9 cellular contexts compared by ENCODE assay signal in the genomic region with DNA sequence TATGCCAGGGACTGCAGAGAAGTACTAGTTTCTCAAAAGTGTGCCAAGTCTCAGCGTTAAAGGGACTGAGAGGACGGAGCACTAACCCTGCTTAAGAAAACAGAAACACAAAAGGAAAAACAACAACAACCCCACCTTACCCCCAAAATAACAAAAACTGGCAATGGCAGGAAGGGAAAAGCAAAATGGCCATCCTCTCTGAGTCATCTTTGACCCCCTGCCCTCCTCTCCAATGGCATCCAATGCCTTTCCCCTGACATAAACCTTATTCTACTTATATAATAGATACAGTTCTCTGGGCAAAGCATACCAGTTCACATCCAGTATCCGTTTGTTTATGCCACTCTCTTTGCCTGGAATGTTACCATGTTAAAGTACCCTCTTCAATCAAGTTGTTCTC. TPM values are rescaled to one million over a fixed set of nuclear protein-coding genes. Genes with fewer than 3 reads are reported as not detected.
DNase-seq lines count a peak whose midpoint lies in the region; ATAC-seq and TF ChIP-seq lines count a peak whose summit lies in the region.
"Had no signal": no experiment of that assay in that cellular context is flagged by ENCODE, and none has a peak within 500 bp of the region (broad histone marks: within the 10 kb centered on the region; RNA-seq: fewer than 3 reads in every experiment).

No MANE protein-coding gene starts in this region.

- CTCF ChIA-PET in activated CD8-positive, alpha-beta T cell treated with anti-CD3 and anti-CD28 coated beads for 36 hours (lab: Charles Lee) = no interaction called here

- no peak overlapping the region for H3K9ac ChIP-seq in iPS-15b (ENCODE audit: low read depth, low read length)

- TF ChIP-seq CTCF in activated CD8-positive, alpha-beta T cell treated with anti-CD3 and anti-CD28 coated beads for 36 hours (IDR thresholded peaks at IDR 0.05) = no peak

- no peak for ATAC-seq in activated CD8-positive, alpha-beta T cell treated with anti-CD3 and anti-CD28 coated beads for 36 hours
- ATAC-seq in HG02884 (IDR thresholded peaks at IDR 0.05; ENCODE audit: unreplicated experiment) = no peak

- H3K27me3 Mint-ChIP-seq in activated CD8-positive, alpha-beta T cell treated with anti-CD3 and anti-CD28 coated beads for 36 hours = no peaks in the 10 kb centered on the region

- H3K4me3 ChIP-seq in HAP-1 = peak overlapping the region; percentile 92
- H3K4me3 ChIP-seq in iPS-15b (ENCODE audit: low read depth, low read length) = peak overlapping the region; percentile 94

- POLR2A ChIA-PET in activated CD8-positive, alpha-beta T cell treated with anti-CD3 and anti-CD28 coated beads for 36 hours (lab: Charles Lee) = no interaction called here

- H3K9me3 Mint-ChIP-seq in activated CD8-positive, alpha-beta T cell treated with anti-CD3 and anti-CD28 coated beads for 36 hours = no peaks in the 10 kb centered on the region

- in situ Hi-C loops in ACHN (cut with HindIII; ENCODE audit: low pct_ligation_motif_present, low pct_unique_long_range_greater_than_20kb, low sequenced_read_pairs) = no loop called here
- in situ Hi-C loops in HAP-1 (cut with MboI; ENCODE audit: low sequenced_read_pairs) = loop anchor here (25.0 kb wide), 1 partner anchor 880 kb away; no protein-coding TSS in a partner anchor

- intact Hi-C loops in activated CD8-positive, alpha-beta T cell treated with anti-CD3 and anti-CD28 coated beads for 36 hours (cut with micrococcal nuclease) = no loop called here

- H3K27ac Mint-ChIP-seq in activated CD8-positive, alpha-beta T cell treated with anti-CD3 and anti-CD28 coated beads for 36 hours = no peak overlapping the region

- H3K36me3 Mint-ChIP-seq in activated CD8-positive, alpha-beta T cell treated with anti-CD3 and anti-CD28 coated beads for 36 hours (ENCODE audit: low read depth) = peaks cover 15% of the 10 kb centered on the region

- H3K9me3 ChIP-seq in HAP-1 (no peaks in the 10 kb centered on the region), iPS-15b (ENCODE audit: control insufficient read depth, insufficient read depth, low read length) (no peaks in the 10 kb centered on the region)

- peaks cover 4% of the 10 kb centered on the region; the same call in 1 of the 2 replicates for H3K27me3 ChIP-seq in HAP-1 (ENCODE audit: low read depth)
- peaks cover 6% of the 10 kb centered on the region for H3K27me3 ChIP-seq in iPS-15b (ENCODE audit: control insufficient read depth, insufficient read depth, low read length)

- H3K4me1 ChIP-seq in HAP-1 = peaks cover 18% of the 10 kb centered on the region
- peaks cover 11% of the 10 kb centered on the region for H3K4me1 ChIP-seq in iPS-15b (ENCODE audit: control insufficient read depth, insufficient read depth, low read length)

- DNase-seq in ACHN (peak; percentile 10), HAP-1 (ENCODE audit: low spot score in 2 of 2) (no peak), amygdala (lab: John Stamatoyannopoulos, UW) (no peak), NCI-H1105 treated with DMSO at 0.1 percent for 48 hours (lab: John Stamatoyannopoulos, UW) (no peak), GM03348 (ENCODE audit: low spot score) (no peak)
- DNase-seq in activated CD8-positive, alpha-beta T cell treated with anti-CD3 and anti-CD28 coated beads for 36 hours = no peak
- DNase-seq: stimulated activated CD4-positive, alpha-beta T cell treated with anti-CD3 and anti-CD28 coated beads, Interleukin-4, amount 100 ng/mL, for 1 hour had no signal

- peaks cover 48% of the 10 kb centered on the region for H3K4me1 Mint-ChIP-seq in activated CD8-positive, alpha-beta T cell treated with anti-CD3 and anti-CD28 coated beads for 36 hours (ENCODE audit: low read depth)

- H3K36me3 ChIP-seq in HAP-1 (replicated peaks) (no peaks in the 10 kb centered on the region), iPS-15b (ENCODE audit: control insufficient read depth, insufficient read depth, low read length) (no peaks in the 10 kb centered on the region)

- H3K4me3 Mint-ChIP-seq in activated CD8-positive, alpha-beta T cell treated with anti-CD3 and anti-CD28 coated beads for 36 hours = peak overlapping the region; percentile 98

RNA-seq across cellular contexts. Expression of gene POLR1F, which starts 1.6 kb away (rescaled TPM):
- 10 to 100 TPM; 27.8 to 34.7 TPM for total RNA-seq in activated CD8-positive, alpha-beta T cell treated with anti-CD3 and anti-CD28 coated beads for 36 hours
